Comparison of ENCODE assay signal across 8 cellular contexts in genomic region chr3:52245322-52246263, GRCh38. TPM values are rescaled to one million over a fixed set of nuclear protein-coding genes. Genes with fewer than 3 reads are reported as not detected.
DNase-seq lines count a peak whose midpoint lies in the region; ATAC-seq and TF ChIP-seq lines count a peak whose summit lies in the region.

A gene with protein sequence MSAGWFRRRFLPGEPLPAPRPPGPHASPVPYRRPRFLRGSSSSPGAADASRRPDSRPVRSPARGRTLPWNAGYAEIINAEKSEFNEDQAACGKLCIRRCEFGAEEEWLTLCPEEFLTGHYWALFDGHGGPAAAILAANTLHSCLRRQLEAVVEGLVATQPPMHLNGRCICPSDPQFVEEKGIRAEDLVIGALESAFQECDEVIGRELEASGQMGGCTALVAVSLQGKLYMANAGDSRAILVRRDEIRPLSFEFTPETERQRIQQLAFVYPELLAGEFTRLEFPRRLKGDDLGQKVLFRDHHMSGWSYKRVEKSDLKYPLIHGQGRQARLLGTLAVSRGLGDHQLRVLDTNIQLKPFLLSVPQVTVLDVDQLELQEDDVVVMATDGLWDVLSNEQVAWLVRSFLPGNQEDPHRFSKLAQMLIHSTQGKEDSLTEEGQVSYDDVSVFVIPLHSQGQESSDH (plus strand): TSS chr3:52245759. CDS start chr3:52245825, 66 bp downstream.

- TF ChIP-seq CTCF in GM06990 (IDR thresholded peaks at IDR 0.05; ENCODE audit: insufficient read depth, low read length, poor library complexity, severe bottlenecking) = no peak
- TF ChIP-seq CTCF in lung (IDR thresholded peaks at IDR 0.05; ENCODE audit: control extremely low read depth, extremely low read depth) = no peak

- peak; percentile 73 for DNase-seq in GM06990 (ENCODE audit: extremely low read depth, insufficient read length)
- peak; percentile 57 for DNase-seq in activated CD4-positive, alpha-beta T cell treated with anti-CD3 and anti-CD28 coated beads, Interleukin-2, amount 50 U/mL, for 1 hour
- peak; percentile 53 for DNase-seq in effector CD4-positive, alpha-beta T cell
- DNase-seq in lung (ENCODE audit: low spot score) = peak; percentile 65
- DNase-seq in stimulated activated naive CD8-positive, alpha-beta T cell treated with anti-CD3 and anti-CD28 coated beads, Interleukin-15, Interleukin-2, amounts not matched to agents 100 U/mL and 50 U/mL, for 24 hours = peak; percentile 65
- DNase-seq in NAMALWA (ENCODE audit: low spot score) = no peak
- DNase-seq in DMS114 treated with DMSO at 0.1 percent for 48 hours (lab: John Stamatoyannopoulos, UW; ENCODE audit: unreplicated experiment) = no peak

- WGBS in lung, 2 donors = 1 to 2% methylated on average over 60 to 98 of the region's 98 CpGs

- 0 out of 2 replicates have a peak within 1 kb of the TSS, but pooled peaks have one; percentile 30 for H3K9ac ChIP-seq in HUES48 (ENCODE audit: low read depth, low read length)

- no peaks in the 10 kb centered on the region for H3K9me3 ChIP-seq in HUES48 (ENCODE audit: control insufficient read depth, insufficient read depth, low read length)
- H3K9me3 ChIP-seq in lung (ENCODE audit: control insufficient read depth in 2 of 2, insufficient read depth in 1 of 2, low read length in 1 of 2) = no peaks in the 10 kb centered on the region

- H3K27me3 ChIP-seq in GM06990 (replicated peaks; ENCODE audit: control insufficient read depth, insufficient read depth, low read length) (no peaks in the 10 kb centered on the region), HUES48 (ENCODE audit: control insufficient read depth, insufficient read depth, low read length) (peaks cover 33% of the 10 kb centered on the region), lung (ENCODE audit: control insufficient read depth, insufficient read depth) (no peaks in the 10 kb centered on the region)

- H3K36me3 ChIP-seq in GM06990 (ENCODE audit: control insufficient read depth, insufficient read depth, low read length) (peaks cover 14% of the 10 kb centered on the region), HUES48 (ENCODE audit: control insufficient read depth, insufficient read depth, low read length) (peaks cover 18% of the 10 kb centered on the region), lung (ENCODE audit: control insufficient read depth in 2 of 2, insufficient read depth in 2 of 2, low read length in 2 of 2) (peaks cover 0 to 11% of the 10 kb centered on the region in 2 donors)

- H3K27ac ChIP-seq in HUES48 (ENCODE audit: low read depth, low read length) (no peak within 1 kb of the TSS), lung (ENCODE audit: low read depth in 1 of 2, low read length in 1 of 2) (peak within 1 kb of the TSS in 1 of 2 donors; percentile 88)

- peak; percentile 15 for ATAC-seq in lung (ENCODE audit: insufficient read depth, low FRiP score)
- peak; percentile 30 for ATAC-seq in stimulated activated naive CD8-positive, alpha-beta T cell treated with anti-CD3 and anti-CD28 coated beads, Interleukin-15, Interleukin-2, amounts not matched to agents 100 U/mL and 50 U/mL, for 24 hours

- peak within 1 kb of the TSS; percentile 76 for H3K4me3 ChIP-seq in GM06990 (replicated peaks; ENCODE audit: low read depth, low read length)
- H3K4me3 ChIP-seq in HUES48 (ENCODE audit: low read depth, low read length) = peak within 1 kb of the TSS; percentile 62
- peak within 1 kb of the TSS; percentile 53 for H3K4me3 ChIP-seq in lung

- H3K4me1 ChIP-seq in HUES48 (ENCODE audit: control insufficient read depth, insufficient read depth, low read length) (peaks cover 6% of the 10 kb centered on the region; the same call in 1 of the 2 replicates), lung (ENCODE audit: control insufficient read depth in 2 of 2, insufficient read depth in 2 of 2, low read length in 2 of 2) (peaks cover 0 to 15% of the 10 kb centered on the region in 2 donors)

RNA-seq across cellular contexts. Expression of the gene that starts here (rescaled TPM):
- 10 to 100 TPM; 18.2 to 45.0 TPM for total RNA-seq in lung
- 10 to 100 TPM; 25.0 to 53.6 TPM for polyA plus RNA-seq in lung

Comparison
In these comparisons a context has a peak if more than half of its experiments do, and no peak if none do; other contexts are left out.
1. DNase-seq: peak in GM06990 (single experiment), activated CD4-positive, alpha-beta T cell treated with anti-CD3 and anti-CD28 coated beads, Interleukin-2, amount 50 U/mL, for 1 hour (single experiment), effector CD4-positive, alpha-beta T cell (single experiment), lung (single experiment) and stimulated activated naive CD8-positive, alpha-beta T cell treated with anti-CD3 and anti-CD28 coated beads, Interleukin-15, Interleukin-2, amounts not matched to agents 100 U/mL and 50 U/mL, for 24 hours (single experiment); none in NAMALWA (single experiment) and DMS114 treated with DMSO at 0.1 percent for 48 hours (single experiment).
2. Peak in every context shown above with its lines, with median percentiles within 50 percentile points of each other: H3K4me3 ChIP-seq.